ENCODE assay signal across 12 cellular contexts in genomic region chr6:168157272-168158007, GRCh38.
DNase-seq lines count a peak whose midpoint lies in the region; ATAC-seq lines count a peak whose summit lies in the region.
"Had no signal": no experiment of that assay in that cellular context is flagged by ENCODE, and none has a peak within 500 bp of the region (broad histone marks: within the 10 kb centered on the region; RNA-seq: fewer than 3 reads in every experiment).

No MANE protein-coding gene starts in this region.

- no peaks in the 10 kb centered on the region for H3K27me3 ChIP-seq in muscle layer of colon (ENCODE audit: control insufficient read depth in 1 of 2, insufficient read depth in 2 of 2, low read length in 2 of 2)

- H3K27me3 Mint-ChIP-seq in central memory CD8-positive, alpha-beta T cell, result peaks cover 47% of the 10 kb centered on the region
- H3K27me3 Mint-ChIP-seq: IgD-negative memory B cell had no signal

- no peaks in the 10 kb centered on the region for H3K36me3 Mint-ChIP-seq in central memory CD8-positive, alpha-beta T cell (ENCODE audit: insufficient read depth)
- H3K36me3 Mint-ChIP-seq: IgD-negative memory B cell had no signal

- no peak overlapping the region for H3K4me3 Mint-ChIP-seq in central memory CD8-positive, alpha-beta T cell
- H3K4me3 Mint-ChIP-seq: IgD-negative memory B cell had no signal

- no peaks in the 10 kb centered on the region for H3K9me3 ChIP-seq in muscle layer of colon (ENCODE audit: low read length)
- H3K9me3 ChIP-seq: heart right ventricle had no signal

- DNase-seq in AG08396 (ENCODE audit: low spot score) (peak; percentile 78), HPDE6-E6E7 (ENCODE audit: extremely low spot score) (peak; percentile 25), NCI-H82 (lab: John Stamatoyannopoulos, UW) (no peak), cerebellum (ENCODE audit: low spot score) (no peak)
- no peak for DNase-seq in central memory CD8-positive, alpha-beta T cell (ENCODE audit: low spot score in 2 of 2)
- DNase-seq in activated CD4-positive, alpha-beta T cell treated with anti-CD3 and anti-CD28 coated beads, Interleukin-2, amount 50 U/mL, for 48 hours, result no peak
- DNase-seq: activated gamma-delta T cell treated with Interleukin-2 at 50 U/mL for 16 hours, GDM1, heart right ventricle had no signal

- peak overlapping the region; percentile 75 for H3K27ac ChIP-seq in muscle layer of colon (ENCODE audit: low read depth, low read length)
- H3K27ac ChIP-seq: heart right ventricle had no signal

- H3K9me3 Mint-ChIP-seq in central memory CD8-positive, alpha-beta T cell, result no peaks in the 10 kb centered on the region

- H3K4me1 ChIP-seq in muscle layer of colon (ENCODE audit: insufficient read depth, low read length), result peaks cover 48% of the 10 kb centered on the region
- H3K4me1 ChIP-seq: heart right ventricle had no signal

- H3K4me3 ChIP-seq in muscle layer of colon (ENCODE audit: low read depth in 1 of 2, low read length in 2 of 2), result peak overlapping the region in 1 of 2 donors; percentile 36

- H3K27ac Mint-ChIP-seq in central memory CD8-positive, alpha-beta T cell (ENCODE audit: low read depth), result no peak overlapping the region
- H3K27ac Mint-ChIP-seq: IgD-negative memory B cell had no signal

- ATAC-seq in central memory CD8-positive, alpha-beta T cell (replicated peaks; ENCODE audit: extremely low read depth, poor library complexity, severe bottlenecking), result peak; percentile 54
- ATAC-seq in GM18498 (IDR thresholded peaks at IDR 0.05; ENCODE audit: unreplicated experiment), result no peak

- H3K9ac ChIP-seq in muscle layer of colon (ENCODE audit: low read length), result no peak overlapping the region

- H3K36me3 ChIP-seq in muscle layer of colon (ENCODE audit: insufficient read depth, low read length), result no peaks in the 10 kb centered on the region
- H3K36me3 ChIP-seq: heart right ventricle had no signal

- no peaks in the 10 kb centered on the region for H3K4me1 Mint-ChIP-seq in central memory CD8-positive, alpha-beta T cell
- H3K4me1 Mint-ChIP-seq: IgD-negative memory B cell had no signal

Comparison
In these comparisons a context has a peak if more than half of its experiments do, and no peak if none do; other contexts are left out.
1. DNase-seq: peak in AG08396 (single experiment) and HPDE6-E6E7 (single experiment); none in central memory CD8-positive, alpha-beta T cell (0 of 2), NCI-H82 (single experiment), activated CD4-positive, alpha-beta T cell treated with anti-CD3 and anti-CD28 coated beads, Interleukin-2, amount 50 U/mL, for 48 hours (0 of 2) and cerebellum (single experiment).